Comparison of ENCODE assay signal across 11 cellular contexts in the genomic region with DNA sequence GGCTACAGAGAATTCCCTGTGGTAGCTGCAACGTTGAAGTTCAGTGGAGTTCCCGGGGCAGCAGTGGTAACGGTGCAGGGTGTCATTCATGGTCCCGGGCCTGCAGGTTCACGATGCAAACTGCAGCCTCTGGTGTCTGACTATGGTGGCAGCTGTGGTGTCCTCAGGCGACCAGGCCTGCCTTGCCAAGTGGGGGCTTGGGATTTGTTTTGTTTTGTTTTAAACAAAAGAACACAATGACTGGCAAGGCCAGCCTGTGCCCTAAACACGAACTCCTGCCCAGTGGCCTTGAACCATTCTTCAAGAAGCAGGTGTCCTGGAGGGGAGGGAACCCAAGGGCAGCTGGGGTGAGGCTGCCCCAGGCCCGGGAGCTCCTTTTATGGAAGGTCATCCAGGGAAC. TPM values are rescaled to one million over a fixed set of nuclear protein-coding genes. Genes with fewer than 3 reads are reported as not detected.
"Had no signal": no experiment of that assay in that cellular context is flagged by ENCODE, and none has a peak within 500 bp of the region (broad histone marks: within the 10 kb centered on the region; RNA-seq: fewer than 3 reads in every experiment).

No MANE protein-coding gene starts in this region.

- ATAC-seq: GM23338, HCT116 had no signal

- DNase-seq: GM23248, GOT3, H7, H9, HCEC 1CT, HFFc6 had no signal

- H3K4me3 ChIP-seq: GM23248, GM23338, HAP-1 had no signal

- H2AFZ ChIP-seq: GM23248, GM23338 had no signal

- H3K4me2 ChIP-seq: GM23338 had no signal

- H3K27ac ChIP-seq: GM23248 had no signal

- H3K9ac ChIP-seq: GM23248 had no signal

- H3K36me3 ChIP-seq: HAP-1 had no signal

- H3K4me1 ChIP-seq: HAP-1 had no signal

RNA-seq across cellular contexts. Expression of a gene that starts 48.5 kb away (rescaled TPM):
- total RNA-seq: GM23248, GM23338, H1, H4, H7, H9, HFFc6 had no signal
- polyA plus RNA-seq: GM23248, GM23338, H1 had no signal
